ENCODE assay signal across 2 cellular contexts in the genomic region with DNA sequence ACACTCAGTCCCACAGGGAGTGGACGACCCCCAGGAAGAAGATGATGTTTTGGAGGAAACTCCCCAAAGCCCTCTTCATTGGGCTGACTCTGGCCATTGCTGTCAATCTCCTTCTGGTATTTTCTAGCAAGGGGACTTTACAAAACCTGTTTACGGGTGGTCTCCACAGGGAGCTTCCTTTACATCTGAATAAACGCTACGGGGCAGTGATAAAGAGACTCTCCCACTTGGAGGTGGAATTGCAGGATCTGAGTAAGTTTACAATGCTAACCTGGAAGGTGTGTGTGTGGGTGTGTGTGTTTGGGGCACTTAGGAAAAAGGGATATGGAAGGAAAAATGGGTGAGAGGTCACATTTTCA.
TF ChIP-seq lines count a peak whose summit lies in the region.

No MANE protein-coding gene starts in this region.

TF ChIP-seq in GM23338, 12 proteins besides CTCF, POLR2A, EP300 and RAD21:
- TF ChIP-seq, protein P1, sequence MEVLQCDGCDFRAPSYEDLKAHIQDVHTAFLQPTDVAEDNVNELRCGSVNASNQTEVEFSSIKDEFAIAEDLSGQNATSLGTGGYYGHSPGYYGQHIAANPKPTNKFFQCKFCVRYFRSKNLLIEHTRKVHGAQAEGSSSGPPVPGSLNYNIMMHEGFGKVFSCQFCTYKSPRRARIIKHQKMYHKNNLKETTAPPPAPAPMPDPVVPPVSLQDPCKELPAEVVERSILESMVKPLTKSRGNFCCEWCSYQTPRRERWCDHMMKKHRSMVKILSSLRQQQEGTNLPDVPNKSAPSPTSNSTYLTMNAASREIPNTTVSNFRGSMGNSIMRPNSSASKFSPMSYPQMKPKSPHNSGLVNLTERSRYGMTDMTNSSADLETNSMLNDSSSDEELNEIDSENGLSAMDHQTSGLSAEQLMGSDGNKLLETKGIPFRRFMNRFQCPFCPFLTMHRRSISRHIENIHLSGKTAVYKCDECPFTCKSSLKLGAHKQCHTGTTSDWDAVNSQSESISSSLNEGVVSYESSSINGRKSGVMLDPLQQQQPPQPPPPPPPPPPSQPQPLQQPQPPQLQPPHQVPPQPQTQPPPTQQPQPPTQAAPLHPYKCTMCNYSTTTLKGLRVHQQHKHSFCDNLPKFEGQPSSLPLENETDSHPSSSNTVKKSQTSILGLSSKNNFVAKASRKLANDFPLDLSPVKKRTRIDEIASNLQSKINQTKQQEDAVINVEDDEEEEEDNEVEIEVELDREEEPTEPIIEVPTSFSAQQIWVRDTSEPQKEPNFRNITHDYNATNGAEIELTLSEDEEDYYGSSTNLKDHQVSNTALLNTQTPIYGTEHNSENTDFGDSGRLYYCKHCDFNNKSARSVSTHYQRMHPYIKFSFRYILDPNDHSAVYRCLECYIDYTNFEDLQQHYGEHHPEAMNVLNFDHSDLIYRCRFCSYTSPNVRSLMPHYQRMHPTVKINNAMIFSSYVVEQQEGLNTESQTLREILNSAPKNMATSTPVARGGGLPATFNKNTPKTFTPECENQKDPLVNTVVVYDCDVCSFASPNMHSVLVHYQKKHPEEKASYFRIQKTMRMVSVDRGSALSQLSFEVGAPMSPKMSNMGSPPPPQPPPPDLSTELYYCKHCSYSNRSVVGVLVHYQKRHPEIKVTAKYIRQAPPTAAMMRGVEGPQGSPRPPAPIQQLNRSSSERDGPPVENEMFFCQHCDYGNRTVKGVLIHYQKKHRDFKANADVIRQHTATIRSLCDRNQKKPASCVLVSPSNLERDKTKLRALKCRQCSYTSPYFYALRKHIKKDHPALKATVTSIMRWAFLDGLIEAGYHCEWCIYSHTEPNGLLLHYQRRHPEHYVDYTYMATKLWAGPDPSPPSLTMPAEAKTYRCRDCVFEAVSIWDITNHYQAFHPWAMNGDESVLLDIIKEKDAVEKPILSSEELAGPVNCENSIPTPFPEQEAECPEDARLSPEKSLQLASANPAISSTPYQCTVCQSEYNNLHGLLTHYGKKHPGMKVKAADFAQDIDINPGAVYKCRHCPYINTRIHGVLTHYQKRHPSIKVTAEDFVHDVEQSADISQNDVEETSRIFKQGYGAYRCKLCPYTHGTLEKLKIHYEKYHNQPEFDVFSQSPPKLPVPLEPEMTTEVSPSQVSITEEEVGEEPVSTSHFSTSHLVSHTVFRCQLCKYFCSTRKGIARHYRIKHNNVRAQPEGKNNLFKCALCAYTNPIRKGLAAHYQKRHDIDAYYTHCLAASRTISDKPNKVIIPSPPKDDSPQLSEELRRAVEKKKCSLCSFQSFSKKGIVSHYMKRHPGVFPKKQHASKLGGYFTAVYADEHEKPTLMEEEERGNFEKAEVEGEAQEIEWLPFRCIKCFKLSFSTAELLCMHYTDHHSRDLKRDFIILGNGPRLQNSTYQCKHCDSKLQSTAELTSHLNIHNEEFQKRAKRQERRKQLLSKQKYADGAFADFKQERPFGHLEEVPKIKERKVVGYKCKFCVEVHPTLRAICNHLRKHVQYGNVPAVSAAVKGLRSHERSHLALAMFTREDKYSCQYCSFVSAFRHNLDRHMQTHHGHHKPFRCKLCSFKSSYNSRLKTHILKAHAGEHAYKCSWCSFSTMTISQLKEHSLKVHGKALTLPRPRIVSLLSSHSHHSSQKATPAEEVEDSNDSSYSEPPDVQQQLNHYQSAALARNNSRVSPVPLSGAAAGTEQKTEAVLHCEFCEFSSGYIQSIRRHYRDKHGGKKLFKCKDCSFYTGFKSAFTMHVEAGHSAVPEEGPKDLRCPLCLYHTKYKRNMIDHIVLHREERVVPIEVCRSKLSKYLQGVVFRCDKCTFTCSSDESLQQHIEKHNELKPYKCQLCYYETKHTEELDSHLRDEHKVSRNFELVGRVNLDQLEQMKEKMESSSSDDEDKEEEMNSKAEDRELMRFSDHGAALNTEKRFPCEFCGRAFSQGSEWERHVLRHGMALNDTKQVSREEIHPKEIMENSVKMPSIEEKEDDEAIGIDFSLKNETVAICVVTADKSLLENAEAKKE (CRISPR knock-in tag; IDR thresholded peaks at IDR 0.05): peak; percentile 63; the same call in 1 of the 2 replicates
- TF ChIP-seq CREB1 (CRISPR knock-in tag; IDR thresholded peaks at IDR 0.05; ENCODE audit: low read depth): peak; percentile 40; the same call in 1 of the 2 replicates
- TF ChIP-seq POLR2AphosphoS5 (IDR thresholded peaks at IDR 0.05; ENCODE audit: low read depth): no peak
- peak; percentile 55; the same call in 1 of the 2 replicates for TF ChIP-seq NANOG (IDR thresholded peaks at IDR 0.05; ENCODE audit: borderline replicate concordance)

TF ChIP-seq in WTC11, 78 proteins besides CTCF, POLR2A, EP300 and RAD21 (continued from another document):
- TF ChIP-seq, protein P2, sequence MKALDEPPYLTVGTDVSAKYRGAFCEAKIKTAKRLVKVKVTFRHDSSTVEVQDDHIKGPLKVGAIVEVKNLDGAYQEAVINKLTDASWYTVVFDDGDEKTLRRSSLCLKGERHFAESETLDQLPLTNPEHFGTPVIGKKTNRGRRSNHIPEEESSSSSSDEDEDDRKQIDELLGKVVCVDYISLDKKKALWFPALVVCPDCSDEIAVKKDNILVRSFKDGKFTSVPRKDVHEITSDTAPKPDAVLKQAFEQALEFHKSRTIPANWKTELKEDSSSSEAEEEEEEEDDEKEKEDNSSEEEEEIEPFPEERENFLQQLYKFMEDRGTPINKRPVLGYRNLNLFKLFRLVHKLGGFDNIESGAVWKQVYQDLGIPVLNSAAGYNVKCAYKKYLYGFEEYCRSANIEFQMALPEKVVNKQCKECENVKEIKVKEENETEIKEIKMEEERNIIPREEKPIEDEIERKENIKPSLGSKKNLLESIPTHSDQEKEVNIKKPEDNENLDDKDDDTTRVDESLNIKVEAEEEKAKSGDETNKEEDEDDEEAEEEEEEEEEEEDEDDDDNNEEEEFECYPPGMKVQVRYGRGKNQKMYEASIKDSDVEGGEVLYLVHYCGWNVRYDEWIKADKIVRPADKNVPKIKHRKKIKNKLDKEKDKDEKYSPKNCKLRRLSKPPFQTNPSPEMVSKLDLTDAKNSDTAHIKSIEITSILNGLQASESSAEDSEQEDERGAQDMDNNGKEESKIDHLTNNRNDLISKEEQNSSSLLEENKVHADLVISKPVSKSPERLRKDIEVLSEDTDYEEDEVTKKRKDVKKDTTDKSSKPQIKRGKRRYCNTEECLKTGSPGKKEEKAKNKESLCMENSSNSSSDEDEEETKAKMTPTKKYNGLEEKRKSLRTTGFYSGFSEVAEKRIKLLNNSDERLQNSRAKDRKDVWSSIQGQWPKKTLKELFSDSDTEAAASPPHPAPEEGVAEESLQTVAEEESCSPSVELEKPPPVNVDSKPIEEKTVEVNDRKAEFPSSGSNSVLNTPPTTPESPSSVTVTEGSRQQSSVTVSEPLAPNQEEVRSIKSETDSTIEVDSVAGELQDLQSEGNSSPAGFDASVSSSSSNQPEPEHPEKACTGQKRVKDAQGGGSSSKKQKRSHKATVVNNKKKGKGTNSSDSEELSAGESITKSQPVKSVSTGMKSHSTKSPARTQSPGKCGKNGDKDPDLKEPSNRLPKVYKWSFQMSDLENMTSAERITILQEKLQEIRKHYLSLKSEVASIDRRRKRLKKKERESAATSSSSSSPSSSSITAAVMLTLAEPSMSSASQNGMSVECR (CRISPR knock-in tag; IDR thresholded peaks at IDR 0.05; ENCODE audit: borderline replicate concordance): no peak
- peak; percentile 87 for TF ChIP-seq ZNF423 (CRISPR knock-in tag; IDR thresholded peaks at IDR 0.05)
